ENCODE assay signal across 8 cellular contexts in the genomic region with DNA sequence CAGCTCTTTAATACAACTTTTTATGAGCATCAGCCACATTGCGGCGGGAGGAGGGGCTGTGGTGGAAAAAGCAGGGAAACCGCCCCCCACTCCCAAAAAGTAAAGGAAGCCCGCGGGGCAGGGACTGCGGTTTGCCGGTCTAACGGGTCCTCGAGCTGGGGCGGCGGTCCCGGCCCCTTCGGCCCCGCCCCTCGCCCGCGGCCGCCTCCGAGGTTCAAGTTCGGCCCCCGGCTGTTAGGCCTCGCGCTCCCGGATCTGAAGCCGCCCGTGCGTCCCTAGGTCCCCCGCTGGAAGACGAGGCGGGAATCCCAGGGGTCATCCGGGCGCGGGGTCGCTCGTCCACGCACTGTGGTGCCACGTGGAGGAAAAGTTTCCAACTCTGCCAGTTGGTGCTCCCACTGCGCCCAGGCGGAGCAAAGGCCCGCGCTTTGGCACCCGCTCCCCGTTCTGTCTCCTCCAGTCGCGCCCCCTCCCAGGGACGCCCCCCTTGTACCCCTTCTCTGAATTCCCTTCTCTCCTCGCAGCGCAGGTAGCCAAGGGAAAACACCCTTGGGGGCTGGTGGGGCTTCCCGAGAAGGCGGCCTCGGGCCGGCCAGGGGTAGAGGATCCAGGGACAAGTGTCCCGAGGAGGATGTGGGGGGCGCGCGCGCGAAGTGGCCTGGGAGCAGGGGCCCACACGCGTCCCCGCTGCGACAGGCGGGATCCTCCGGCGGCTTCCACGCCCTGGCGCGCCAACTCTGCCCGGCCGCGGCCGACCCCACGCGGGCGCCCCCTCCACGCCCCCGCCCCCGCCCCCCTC. TPM values are rescaled to one million over a fixed set of nuclear protein-coding genes. Genes with fewer than 3 reads are reported as not detected.
DNase-seq lines count a peak whose midpoint lies in the region; ATAC-seq and TF ChIP-seq lines count a peak whose summit lies in the region.

No MANE protein-coding gene starts in this region.

- H3K27ac Mint-ChIP-seq in CD4-positive, alpha-beta T cell, result peak overlapping the region; percentile 21

- intact Hi-C loops in CD4-positive, alpha-beta T cell (cut with DNase I, micrococcal nuclease), result no loop called here

- H3K4me3 ChIP-seq in HL-60 (replicated peaks; ENCODE audit: insufficient read depth, low read length), result peak overlapping the region; percentile 41

- TF ChIP-seq CTCF in CD4-positive, alpha-beta T cell (IDR thresholded peaks at IDR 0.05), result no peak
- TF ChIP-seq CTCF in HL-60 (IDR thresholded peaks at IDR 0.05; ENCODE audit: insufficient read depth, low read length), result no peak

- H3K27me3 Mint-ChIP-seq in CD4-positive, alpha-beta T cell, result peaks cover 18% of the 10 kb centered on the region

- peak in 1 of 10 experiments; percentile 5 for DNase-seq in CD4-positive, alpha-beta T cell
- DNase-seq in HL-60 (ENCODE audit: low read depth in 1 of 2, low spot score in 1 of 2) (no peak), islet precursor cell (peak; percentile 76), amniotic stem cell (lab: John Stamatoyannopoulos, UW) (no peak), MV-4-11 (lab: John Stamatoyannopoulos, UW) (no peak)
- DNase-seq in stimulated activated CD8-positive, alpha-beta memory T cell treated with anti-CD3 and anti-CD28 coated beads, Interleukin-4, amount 100 ng/mL, for 48 hours, result peak; percentile 26

- no peaks in the 10 kb centered on the region for H3K9me3 Mint-ChIP-seq in CD4-positive, alpha-beta T cell

- ATAC-seq in CD4-positive, alpha-beta T cell (ENCODE audit: poor library complexity), result no peak
- peak; percentile 23 for ATAC-seq in GM19397 (IDR thresholded peaks at IDR 0.05; ENCODE audit: unreplicated experiment)

- peaks cover 33% of the 10 kb centered on the region for H3K27me3 ChIP-seq in CD4-positive, alpha-beta T cell (ENCODE audit: control insufficient read depth, insufficient read depth, low read length)
- H3K27me3 ChIP-seq in HL-60 (ENCODE audit: insufficient read depth, poor library complexity, severe bottlenecking), result peaks cover 44% of the 10 kb centered on the region

- CTCF ChIA-PET in CD4-positive, alpha-beta T cell (lab: Charles Lee), result no interaction called here

- no peak overlapping the region for H3K27ac ChIP-seq in CD4-positive, alpha-beta T cell (ENCODE audit: low read depth, low read length)
- H3K27ac ChIP-seq in HL-60 (replicated peaks) (peak overlapping the region; percentile 32; the same call in 1 of the 2 replicates), angular gyrus (ENCODE audit: low read depth, low read length) (peak overlapping the region; percentile 86)

- H3K36me3 Mint-ChIP-seq in CD4-positive, alpha-beta T cell (ENCODE audit: low read depth), result no peaks in the 10 kb centered on the region

- no peaks in the 10 kb centered on the region for H3K9me3 ChIP-seq in CD4-positive, alpha-beta T cell (ENCODE audit: control insufficient read depth, low read length)

- POLR2A ChIA-PET in CD4-positive, alpha-beta T cell (lab: Charles Lee), result no interaction called here

- peak overlapping the region; percentile 91 for H3K4me3 Mint-ChIP-seq in CD4-positive, alpha-beta T cell

- H3K4me1 Mint-ChIP-seq in CD4-positive, alpha-beta T cell (ENCODE audit: low read depth), result peaks cover 10% of the 10 kb centered on the region

RNA-seq across cellular contexts. Expression of a gene that starts 0.8 kb away (rescaled TPM):
- total RNA-seq in CD4-positive, alpha-beta T cell, result 10 to 100 TPM; 43.6 to 47.6 TPM

Comparison
In these comparisons a context has a peak if more than half of its experiments do, and no peak if none do; other contexts are left out.
1. DNase-seq: peak in islet precursor cell (single experiment) and stimulated activated CD8-positive, alpha-beta memory T cell treated with anti-CD3 and anti-CD28 coated beads, Interleukin-4, amount 100 ng/mL, for 48 hours (single experiment); none in HL-60 (0 of 2), amniotic stem cell (single experiment) and MV-4-11 (single experiment).